ENCODE assay signal across 30 cellular contexts in genomic region chr6:149593443-149593842, GRCh38.
"Had no signal": no experiment of that assay in that cellular context is flagged by ENCODE, and none has a peak within 500 bp of the region (broad histone marks: within the 10 kb centered on the region; RNA-seq: fewer than 3 reads in every experiment).

No MANE protein-coding gene starts in this region.

- H3K27ac ChIP-seq: colonic mucosa, epithelial cell of prostate, esophagus muscularis mucosa, foreskin keratinocyte, gastroesophageal sphincter, heart left ventricle, hepatocyte, left lung, psoas muscle, right lobe of liver, suprapubic skin, transverse colon, upper lobe of right lung, uterus had no signal

- H3K27me3 Mint-ChIP-seq: dendritic cell treated with granulocyte-macrophage colony-stimulating factor and Interleukin-4, amounts not matched to agents 40 ng/mL and 50 ng/mL, for 4 days; naive thymus-derived CD4-positive, alpha-beta T cell; stimulated activated naive CD8-positive, alpha-beta T cell treated with anti-CD3 and anti-CD28 coated beads, Interleukin-15, amount 100 ng/mL, for 72 hours had no signal

- H3K9me3 Mint-ChIP-seq: dendritic cell treated with granulocyte-macrophage colony-stimulating factor and Interleukin-4, amounts not matched to agents 40 ng/mL and 50 ng/mL, for 4 days; endodermal cell; naive thymus-derived CD4-positive, alpha-beta T cell; nephron progenitor cell; stimulated activated naive CD8-positive, alpha-beta T cell treated with anti-CD3 and anti-CD28 coated beads, Interleukin-15, amount 100 ng/mL, for 72 hours had no signal

- H3K79me2 ChIP-seq: hepatocyte had no signal

- H3K4me2 ChIP-seq: hepatocyte had no signal

- ATAC-seq: foreskin keratinocyte; gastroesophageal sphincter; heart left ventricle; left lung; naive thymus-derived CD4-positive, alpha-beta T cell; psoas muscle; right lobe of liver; stimulated activated naive CD8-positive, alpha-beta T cell treated with anti-CD3 and anti-CD28 coated beads, Interleukin-15, amount 100 ng/mL, for 72 hours; upper lobe of right lung had no signal

- H3K27me3 ChIP-seq: colonic mucosa, esophagus muscularis mucosa, foreskin keratinocyte, gastroesophageal sphincter, heart left ventricle, hepatocyte, left lung, right lobe of liver, suprapubic skin, transverse colon, upper lobe of right lung, uterus had no signal

- H3K4me3 Mint-ChIP-seq: dendritic cell treated with granulocyte-macrophage colony-stimulating factor and Interleukin-4, amounts not matched to agents 40 ng/mL and 50 ng/mL, for 4 days; endodermal cell; naive thymus-derived CD4-positive, alpha-beta T cell; nephron progenitor cell; stimulated activated naive CD8-positive, alpha-beta T cell treated with anti-CD3 and anti-CD28 coated beads, Interleukin-15, amount 100 ng/mL, for 72 hours had no signal

- H2AFZ ChIP-seq: hepatocyte had no signal

- FAIRE-seq: islet of Langerhans, small intestine had no signal

- DNase-seq: colonic mucosa; effector CD8-positive, alpha-beta T cell; endodermal cell; foreskin keratinocyte; heart left ventricle; left lung; mesendoderm; midbrain; naive thymus-derived CD4-positive, alpha-beta T cell; nephron progenitor cell; nucleus accumbens; posterior cingulate gyrus; psoas muscle; retina; right lobe of liver; small intestine; stimulated activated CD4-positive, alpha-beta T cell treated with anti-CD3 and anti-CD28 coated beads, Interleukin-15, amount 100 ng/mL, for 24 hours; stimulated activated CD4-positive, alpha-beta T cell treated with anti-CD3 and anti-CD28 coated beads, Interleukin-2, amount 100 ng/mL, for 48 hours; stimulated activated naive CD4-positive, alpha-beta T cell; stimulated activated naive CD8-positive, alpha-beta T cell treated with anti-CD3 and anti-CD28 coated beads, Interleukin-15, amount 100 ng/mL, for 72 hours; transverse colon; upper lobe of right lung; uterus had no signal

- H3K9me3 ChIP-seq: colonic mucosa, esophagus muscularis mucosa, gastroesophageal sphincter, heart left ventricle, left lung, psoas muscle, right lobe of liver, suprapubic skin, transverse colon, upper lobe of right lung, uterus had no signal

- H3K27ac Mint-ChIP-seq: dendritic cell treated with granulocyte-macrophage colony-stimulating factor and Interleukin-4, amounts not matched to agents 40 ng/mL and 50 ng/mL, for 4 days; nephron progenitor cell had no signal

- H3K4me1 Mint-ChIP-seq: endodermal cell; naive thymus-derived CD4-positive, alpha-beta T cell; nephron progenitor cell; stimulated activated naive CD8-positive, alpha-beta T cell treated with anti-CD3 and anti-CD28 coated beads, Interleukin-15, amount 100 ng/mL, for 72 hours had no signal

- H3K4me1 ChIP-seq: colonic mucosa, esophagus muscularis mucosa, foreskin keratinocyte, gastroesophageal sphincter, heart left ventricle, left lung, psoas muscle, suprapubic skin, transverse colon, upper lobe of right lung, uterus had no signal
